8 cellular contexts compared by ENCODE assay signal in genomic region chr4:78059524-78059889, GRCh38. TPM values are rescaled to one million over a fixed set of nuclear protein-coding genes. Genes with fewer than 3 reads are reported as not detected.
A peak's percentile ranks its signal among the peaks of the same experiment; 100 is the strongest.
DNase-seq lines count a peak whose midpoint lies in the region; ATAC-seq, FAIRE-seq and TF ChIP-seq lines count a peak whose summit lies in the region.

No MANE protein-coding gene starts in this region.

- WGBS in pancreas, 2 donors = 1 to 3% methylated on average over 7 of the region's 7 CpGs

- H3K4me1 ChIP-seq in cardiac muscle cell (ENCODE audit: low read depth) (peaks cover 3% of the 10 kb centered on the region), pancreas (peaks cover 0 to 4% (median 0%) of the 10 kb centered on the region in 3 donors)

- H3K4me1 Mint-ChIP-seq in HFFc6 (ENCODE audit: low read depth) = peaks cover 33% of the 10 kb centered on the region
- peaks cover 36% of the 10 kb centered on the region for H3K4me1 Mint-ChIP-seq in activated naive CD8-positive, alpha-beta T cell treated with anti-CD3 and anti-CD28 coated beads, Interleukin-2, amount 50 U/mL, for 24 hours

- H3K27ac ChIP-seq in cardiac muscle cell (no peak overlapping the region), pancreas (peak overlapping the region; percentile 57 to 92 (median 85))

- TF ChIP-seq CTCF in HFFc6 (IDR thresholded peaks at IDR 0.05) (peak; percentile 73), cardiac muscle cell (IDR thresholded peaks at IDR 0.05; ENCODE audit: low read depth, low read length) (peak; percentile 86), pancreas (IDR thresholded peaks at IDR 0.05) (peak; percentile 16 to 45 (median 40))

- FAIRE-seq in pancreas (lab: Jason Lieb, UNC) = no peak

- H3K9me3 Mint-ChIP-seq in HFFc6 = no peaks in the 10 kb centered on the region
- H3K9me3 Mint-ChIP-seq in activated naive CD8-positive, alpha-beta T cell treated with anti-CD3 and anti-CD28 coated beads, Interleukin-2, amount 50 U/mL, for 24 hours = no peaks in the 10 kb centered on the region

- peak overlapping the region; percentile 37; the same call in 1 of the 2 replicates for H3K27ac Mint-ChIP-seq in HFFc6
- no peak overlapping the region for H3K27ac Mint-ChIP-seq in activated naive CD8-positive, alpha-beta T cell treated with anti-CD3 and anti-CD28 coated beads, Interleukin-2, amount 50 U/mL, for 24 hours

- no peaks in the 10 kb centered on the region for H3K9me3 ChIP-seq in cardiac muscle cell (ENCODE audit: low read depth)
- no peaks in the 10 kb centered on the region for H3K9me3 ChIP-seq in pancreas

- H3K27me3 ChIP-seq in cardiac muscle cell = no peaks in the 10 kb centered on the region
- H3K27me3 ChIP-seq in pancreas = no peaks in the 10 kb centered on the region

- peak overlapping the region; percentile 93 for H3K4me3 Mint-ChIP-seq in HFFc6
- peak overlapping the region; percentile 46 for H3K4me3 Mint-ChIP-seq in activated naive CD8-positive, alpha-beta T cell treated with anti-CD3 and anti-CD28 coated beads, Interleukin-2, amount 50 U/mL, for 24 hours

- no peaks in the 10 kb centered on the region for H3K36me3 ChIP-seq in cardiac muscle cell
- no peaks in the 10 kb centered on the region for H3K36me3 ChIP-seq in pancreas

- no peaks in the 10 kb centered on the region for H3K36me3 Mint-ChIP-seq in HFFc6 (ENCODE audit: low read depth)
- H3K36me3 Mint-ChIP-seq in activated naive CD8-positive, alpha-beta T cell treated with anti-CD3 and anti-CD28 coated beads, Interleukin-2, amount 50 U/mL, for 24 hours (ENCODE audit: low read depth) = no peaks in the 10 kb centered on the region

- DNase-seq in CMK (ENCODE audit: low read depth) = peak; percentile 56
- DNase-seq in HFFc6 = peak; percentile 70
- peak; percentile 92 for DNase-seq in NCI-H510A treated with DMSO at 0.1 percent for 48 hours (lab: John Stamatoyannopoulos, UW)
- DNase-seq in activated naive CD8-positive, alpha-beta T cell treated with anti-CD3 and anti-CD28 coated beads, Interleukin-2, amount 50 U/mL, for 24 hours = peak; percentile 7
- peak; percentile 90 to 92 for DNase-seq in cardiac muscle cell (ENCODE audit: low read depth in 1 of 2, low spot score in 1 of 2)
- DNase-seq in pancreas = peak; percentile 29 to 69 (median 51)

- intact Hi-C loops in pancreas (cut with DNase I) = no loop called here

- ATAC-seq in activated naive CD8-positive, alpha-beta T cell treated with anti-CD3 and anti-CD28 coated beads, Interleukin-2, amount 50 U/mL, for 24 hours = no peak
- peak; percentile 45 to 73 (median 65) for ATAC-seq in pancreas
- no peak for ATAC-seq in HG02763 (IDR thresholded peaks at IDR 0.05; ENCODE audit: unreplicated experiment)
- ATAC-seq in HG02840 (IDR thresholded peaks at IDR 0.05; ENCODE audit: low FRiP score, unreplicated experiment) = no peak

- H3K4me3 ChIP-seq in cardiac muscle cell (peak overlapping the region; percentile 85), pancreas (peak overlapping the region in 3 of 4 donors; percentile 56 to 70 (median 67))

- H3K27me3 Mint-ChIP-seq in HFFc6 (ENCODE audit: insufficient read depth) = peaks cover 3% of the 10 kb centered on the region
- peaks cover 71% of the 10 kb centered on the region for H3K27me3 Mint-ChIP-seq in activated naive CD8-positive, alpha-beta T cell treated with anti-CD3 and anti-CD28 coated beads, Interleukin-2, amount 50 U/mL, for 24 hours

RNA-seq across cellular contexts. Expression of gene FRAS1, which starts 2.4 kb away (rescaled TPM):
- 10 to 100 TPM in 1 of 6 experiments, 1 to 10 TPM in 5; 1.7 to 11.0 (median 2.3) TPM for total RNA-seq in HFFc6 (2021; fragmentation: NEBNext Ultra II Directional; extraction: Animal tissue kit (Norgen Biotek cat#: 25700))
- total RNA-seq in cardiac muscle cell (13.8 and 20.4 TPM in 2 replicates), pancreas (10 to 100 TPM; 14.3 to 21.5 (median 15.8) TPM)
- polyA plus RNA-seq in cardiac muscle cell (4.4 and 8.0 TPM in 2 replicates), pancreas (1 to 10 TPM; 4.7 to 6.5 TPM)

Comparison
In these comparisons a context has a peak if more than half of its experiments do, and no peak if none do; other contexts are left out.
1. DNase-seq: peak in every context shown above with its lines; median percentile 92 in NCI-H510A treated with DMSO at 0.1 percent for 48 hours; 91 in cardiac muscle cell; 70 in HFFc6; 56 in CMK; 51 in pancreas; 7 in activated naive CD8-positive, alpha-beta T cell treated with anti-CD3 and anti-CD28 coated beads, Interleukin-2, amount 50 U/mL, for 24 hours.
2. ATAC-seq: peak in pancreas (4 of 4); none in activated naive CD8-positive, alpha-beta T cell treated with anti-CD3 and anti-CD28 coated beads, Interleukin-2, amount 50 U/mL, for 24 hours (single experiment), HG02763 (single experiment) and HG02840 (single experiment).
3. Peak in every context shown above with its lines, with median percentiles within 50 percentile points of each other: CTCF ChIP-seq.